In genomic region chr11:70581991-70582885, GRCh38 we compare ENCODE assay signal across 13 cellular contexts.
DNase-seq lines count a peak whose midpoint lies in the region; ATAC-seq and TF ChIP-seq lines count a peak whose summit lies in the region.
"Had no signal": no experiment of that assay in that cellular context is flagged by ENCODE, and none has a peak within 500 bp of the region (broad histone marks: within the 10 kb centered on the region; RNA-seq: fewer than 3 reads in every experiment).

No MANE protein-coding gene starts in this region.

- intact Hi-C loops in sigmoid colon (cut with DNase I), result no loop called here
- intact Hi-C loops in activated CD8-positive, alpha-beta T cell treated with anti-CD3 and anti-CD28 coated beads for 36 hours (cut with micrococcal nuclease), result no loop called here

- H3K4me1 Mint-ChIP-seq in glutamatergic neuron (ENCODE audit: low read depth, unreplicated experiment), result peaks cover 3% of the 10 kb centered on the region
- no peaks in the 10 kb centered on the region for H3K4me1 Mint-ChIP-seq in activated CD8-positive, alpha-beta T cell treated with anti-CD3 and anti-CD28 coated beads for 36 hours (ENCODE audit: low read depth)
- H3K4me1 Mint-ChIP-seq: B cell had no signal

- H3K27ac ChIP-seq in SK-N-SH (ENCODE audit: low read depth in 2 of 2, low read length in 1 of 2) (peak overlapping the region in 1 of 2 experiments; percentile 60; a peak in 1 of 4 replicates), sigmoid colon (no peak overlapping the region)

- no peaks in the 10 kb centered on the region for H3F3A ChIP-seq in SK-N-SH (replicated peaks; ENCODE audit: insufficient read depth)

- H3K4me3 Mint-ChIP-seq in glutamatergic neuron (ENCODE audit: unreplicated experiment), result no peak overlapping the region
- no peak overlapping the region for H3K4me3 Mint-ChIP-seq in activated CD8-positive, alpha-beta T cell treated with anti-CD3 and anti-CD28 coated beads for 36 hours
- H3K4me3 Mint-ChIP-seq: B cell; CD4-positive, alpha-beta T cell had no signal

- no peak for TF ChIP-seq EP300 in SK-N-SH (IDR thresholded peaks at IDR 0.05; ENCODE audit: borderline replicate concordance in 1 of 2, low read depth in 1 of 2, low read length in 1 of 2)
- no peak for TF ChIP-seq EP300 in sigmoid colon (IDR thresholded peaks at IDR 0.05)

- POLR2A ChIA-PET in SK-N-SH (lab: Yijun Ruan, JAX), result interaction anchor here (1.0 to 1.9 kb wide), 4 partner anchors 15 to 81 kb away, joined by 3 to 5 read pairs (median 4); no protein-coding TSS in a partner anchor
- POLR2A ChIA-PET in activated CD8-positive, alpha-beta T cell treated with anti-CD3 and anti-CD28 coated beads for 36 hours (lab: Charles Lee), result no interaction called here

- peak; percentile 95 for DNase-seq in NCI-H82 (lab: John Stamatoyannopoulos, UW)
- peak; percentile 89 for DNase-seq in SK-N-SH
- peak; percentile 62 for DNase-seq in glutamatergic neuron
- DNase-seq in sigmoid colon, result peak; percentile 57
- DNase-seq in activated CD8-positive, alpha-beta T cell treated with anti-CD3 and anti-CD28 coated beads for 36 hours, result no peak
- DNase-seq: CD4-positive, alpha-beta T cell; EL; NCI-H1417 treated with DMSO at 0.1 percent for 48 hours; NCI-H1930; NCI-H526 treated with DMSO at 0.1 percent for 48 hours had no signal

- no peak for TF ChIP-seq CTCF in SK-N-SH (IDR thresholded peaks at IDR 0.05)
- no peak for TF ChIP-seq CTCF in glutamatergic neuron (IDR thresholded peaks at IDR 0.05; ENCODE audit: partially characterized antibody, unreplicated experiment)
- TF ChIP-seq CTCF in sigmoid colon (IDR thresholded peaks at IDR 0.05), result no peak
- no peak for TF ChIP-seq CTCF in activated CD8-positive, alpha-beta T cell treated with anti-CD3 and anti-CD28 coated beads for 36 hours (IDR thresholded peaks at IDR 0.05)

- no peak for ATAC-seq in GM21723 (IDR thresholded peaks at IDR 0.05; ENCODE audit: unreplicated experiment)
- ATAC-seq in GM21526 (IDR thresholded peaks at IDR 0.05; ENCODE audit: low FRiP score, unreplicated experiment), result no peak
- ATAC-seq in activated CD8-positive, alpha-beta T cell treated with anti-CD3 and anti-CD28 coated beads for 36 hours, result no peak

- no peak for TF ChIP-seq RAD21 in SK-N-SH (IDR thresholded peaks at IDR 0.05; ENCODE audit: low read length)

- H4K20me1 ChIP-seq in SK-N-SH (ENCODE audit: insufficient read depth), result no peaks in the 10 kb centered on the region

- no peak overlapping the region for H2AFZ ChIP-seq in SK-N-SH (ENCODE audit: low read depth)

- no peaks in the 10 kb centered on the region for H3K9me2 ChIP-seq in SK-N-SH

- H3K27me3 ChIP-seq in SK-N-SH (ENCODE audit: insufficient read depth) (no peaks in the 10 kb centered on the region), sigmoid colon (no peaks in the 10 kb centered on the region)

- no peak overlapping the region for H3K4me3 ChIP-seq in SK-N-SH (ENCODE audit: low read depth in 2 of 2, low read length in 1 of 2)
- H3K4me3 ChIP-seq in sigmoid colon, result no peak overlapping the region

- no peaks in the 10 kb centered on the region for H3K9me3 Mint-ChIP-seq in glutamatergic neuron (ENCODE audit: unreplicated experiment)
- H3K9me3 Mint-ChIP-seq in activated CD8-positive, alpha-beta T cell treated with anti-CD3 and anti-CD28 coated beads for 36 hours, result no peaks in the 10 kb centered on the region
- H3K9me3 Mint-ChIP-seq: CD4-positive, alpha-beta T cell had no signal

- H3K27me3 Mint-ChIP-seq in glutamatergic neuron (ENCODE audit: unreplicated experiment), result peaks cover 5% of the 10 kb centered on the region
- peaks cover 10% of the 10 kb centered on the region for H3K27me3 Mint-ChIP-seq in activated CD8-positive, alpha-beta T cell treated with anti-CD3 and anti-CD28 coated beads for 36 hours

- H3K4me1 ChIP-seq in SK-N-SH (ENCODE audit: control insufficient read depth in 1 of 2, insufficient read depth in 2 of 2, low read depth in 1 of 2, low read length in 1 of 2), result peaks cover 0 to 40% of the 10 kb centered on the region in 2 experiments; a peak in 1 of 4 replicates
- no peaks in the 10 kb centered on the region for H3K4me1 ChIP-seq in sigmoid colon

- H3K27ac Mint-ChIP-seq in glutamatergic neuron (ENCODE audit: unreplicated experiment), result no peak overlapping the region
- H3K27ac Mint-ChIP-seq in activated CD8-positive, alpha-beta T cell treated with anti-CD3 and anti-CD28 coated beads for 36 hours, result no peak overlapping the region
- H3K27ac Mint-ChIP-seq: B cell; CD4-positive, alpha-beta T cell had no signal

- 13% methylated on average over 8 of the region's 25 CpGs for WGBS in SK-N-SH (ENCODE audit: low lambda C conversion rate)
- WGBS in sigmoid colon, 2 donors, result 89 to 95% methylated on average over 25 of the region's 25 CpGs

- H3K9me3 ChIP-seq in SK-N-SH (no peaks in the 10 kb centered on the region), sigmoid colon (no peaks in the 10 kb centered on the region)

- CTCF ChIA-PET in SK-N-SH (lab: Yijun Ruan, JAX), result interaction anchor here (0.8 to 1.5 kb wide), 3 partner anchors 9 to 115 kb away, joined by 3 to 4 read pairs (median 3); no protein-coding TSS in a partner anchor
- CTCF ChIA-PET in activated CD8-positive, alpha-beta T cell treated with anti-CD3 and anti-CD28 coated beads for 36 hours (lab: Charles Lee), result no interaction called here

- no peaks in the 10 kb centered on the region for H3K79me2 ChIP-seq in SK-N-SH (ENCODE audit: insufficient read depth)

- no peaks in the 10 kb centered on the region for H3K36me3 ChIP-seq in SK-N-SH (replicated peaks in 1 of 2; ENCODE audit: control insufficient read depth in 1 of 2, insufficient read depth in 2 of 2, low read length in 1 of 2)
- H3K36me3 ChIP-seq in sigmoid colon, result no peaks in the 10 kb centered on the region

- H3K36me3 Mint-ChIP-seq in glutamatergic neuron (ENCODE audit: unreplicated experiment), result no peaks in the 10 kb centered on the region
- H3K36me3 Mint-ChIP-seq in activated CD8-positive, alpha-beta T cell treated with anti-CD3 and anti-CD28 coated beads for 36 hours (ENCODE audit: low read depth), result no peaks in the 10 kb centered on the region

- TF ChIP-seq POLR2A in sigmoid colon (IDR thresholded peaks at IDR 0.05), result no peak

- no peak overlapping the region for H3K9ac ChIP-seq in SK-N-SH

- no peak overlapping the region for H3K4me2 ChIP-seq in SK-N-SH

TF ChIP-seq in SK-N-SH, 30 proteins besides CTCF, POLR2A, EP300 and RAD21 (continues in another document):
- TF ChIP-seq SMC3 (IDR thresholded peaks at IDR 0.05; ENCODE audit: low read depth, low read length) (no peak), MEF2A (IDR thresholded peaks at IDR 0.05; ENCODE audit: borderline replicate concordance, low read depth) (no peak), MAX (IDR thresholded peaks at IDR 0.05; ENCODE audit: low read depth) (no peak), JUND (IDR thresholded peaks at IDR 0.05) (no peak), CHD2 (IDR thresholded peaks at IDR 0.05; ENCODE audit: low read length, partially characterized antibody) (no peak), POLR2AphosphoS5 (IDR thresholded peaks at IDR 0.05; ENCODE audit: low read depth, low read length) (no peak), ZBTB33 (IDR thresholded peaks at IDR 0.05; ENCODE audit: borderline replicate concordance, low read depth) (no peak), RFX5 (IDR thresholded peaks at IDR 0.05; ENCODE audit: low read length) (no peak), REST (IDR thresholded peaks at IDR 0.05; ENCODE audit: low read depth, low read length) (no peak), EZH2phosphoT487 (IDR thresholded peaks at IDR 0.05; ENCODE audit: borderline replicate concordance, low read depth) (no peak), FOXM1 (IDR thresholded peaks at IDR 0.05; ENCODE audit: low read depth) (no peak), RCOR1 (IDR thresholded peaks at IDR 0.05; ENCODE audit: low read length) (no peak), MXI1 (IDR thresholded peaks at IDR 0.05; ENCODE audit: low read depth, low read length) (no peak)
